In genomic region chr1:198598796-198599321, GRCh38 we compare ENCODE assay signal across 8 cellular contexts. TPM values are rescaled to one million over a fixed set of nuclear protein-coding genes. Genes with fewer than 3 reads are reported as not detected.
DNase-seq lines count a peak whose midpoint lies in the region; ATAC-seq, FAIRE-seq and TF ChIP-seq lines count a peak whose summit lies in the region.

No MANE protein-coding gene starts in this region.

- RAD21 ChIA-PET in GM12878 (lab: Charles Lee; ENCODE audit: unreplicated experiment) = interaction anchor here (0.6 to 7.6 kb wide), 31 partner anchors 10 to 575 kb away, joined by 3 to 150 read pairs (median 5); partner anchors contain the start of gene PTPRC

- DNase-seq in GM12892 (ENCODE audit: insufficient read length) = no peak
- DNase-seq in HK-2 (ENCODE audit: unreplicated experiment) = peak; percentile 68
- peak; percentile 89 for DNase-seq in GM12878 (ENCODE audit: low read depth, low spot score)
- no peak for DNase-seq in AG08396 (ENCODE audit: low spot score)
- DNase-seq in SHP77 treated with DMSO at 0.1 percent for 48 hours (lab: John Stamatoyannopoulos, UW) = no peak
- DNase-seq in NCI-H1436 treated with DMSO at 0.1 percent for 48 hours (lab: John Stamatoyannopoulos, UW) = no peak
- no peak for DNase-seq in omental fat pad (ENCODE audit: low spot score)

- peaks cover 11% of the 10 kb centered on the region for H3K9me3 ChIP-seq in GM12878 (replicated peaks; ENCODE audit: control insufficient read depth, insufficient read depth, low read length)

- peak; percentile 84 for FAIRE-seq in GM12892 (lab: Jason Lieb, UNC)
- FAIRE-seq in GM12878 (lab: Jason Lieb, UNC) = peak; percentile 71

- under 1% methylated on average over 6 of the region's 6 CpGs for WGBS in GM12878 (ENCODE audit: insufficient coverage, insufficient replicate concordance, low lambda C conversion rate, missing lambda C conversion rate)

- H2AFZ ChIP-seq in GM12878 (ENCODE audit: control insufficient read depth, low read depth, low read length) = peak overlapping the region; percentile 61

- peak; percentile 63 to 84; a peak in 3 of 4 replicates for TF ChIP-seq EP300 in GM12878 (IDR thresholded peaks at IDR 0.05; ENCODE audit: borderline replicate concordance in 1 of 2, control insufficient read depth in 1 of 2, low read depth in 2 of 2, low read length in 2 of 2)

- TF ChIP-seq CTCF in GM12878 (IDR thresholded peaks at IDR 0.05 in 2 of 3, conservative IDR thresholded peaks at IDR 0.05 in 1 of 3; ENCODE audit: control insufficient read depth in 2 of 3, extremely low read depth in 1 of 3, insufficient read depth in 1 of 3, low read depth in 3 of 3, low read length in 3 of 3) (no peak), omental fat pad (IDR thresholded peaks at IDR 0.05) (no peak)

- intact Hi-C loops in GM12878 (cut with micrococcal nuclease; ENCODE audit: unreplicated experiment) = loop anchor here (1.0 to 5.0 kb wide), 6 partner anchors 22 to 436 kb away; no protein-coding TSS in a partner anchor

- H3K27ac ChIP-seq in GM12878 (ENCODE audit: control insufficient read depth, insufficient read depth) = peak overlapping the region; percentile 81

- SMC1A ChIA-PET in GM12878 (lab: Charles Lee; ENCODE audit: uncharacterized antibody, unreplicated experiment) = interaction anchor here (0.6 to 7.8 kb wide), 32 partner anchors 10 to 1961 kb away, joined by 3 to 90 read pairs (median 6); partner anchors contain the start of gene PTPRC

- CTCF ChIA-PET in GM12878 (lab: Yijun Ruan, JAX) = interaction anchor here (1.0 to 4.4 kb wide), 9 partner anchors 20 to 127 kb away, joined by 3 to 43 read pairs (median 3); no protein-coding TSS in a partner anchor

- peak overlapping the region; percentile 24; the same call in 1 of the 2 replicates for H3K4me3 ChIP-seq in GM12878

- POLR2A ChIA-PET in GM12878 (lab: Charles Lee) = interaction anchor here (0.9 to 3.0 kb wide), 13 partner anchors 7 to 438 kb away, joined by 3 to 36 read pairs (median 5); no protein-coding TSS in a partner anchor

- no peaks in the 10 kb centered on the region for H3K27me3 ChIP-seq in GM12878 (replicated peaks in 1 of 2; ENCODE audit: control insufficient read depth in 2 of 2, insufficient read depth in 2 of 2, low read length in 1 of 2)

- H3K4me2 ChIP-seq in GM12878 (ENCODE audit: control insufficient read depth, insufficient read depth) = peak overlapping the region; percentile 82

- peaks cover 27% of the 10 kb centered on the region for H3K4me1 ChIP-seq in GM12878 (ENCODE audit: control insufficient read depth, insufficient read depth, low read length)

- no TSS peak for BruUV-seq in GM12878 (replicated peaks; lab: Mats Ljungman, UMichigan)

- no peaks in the 10 kb centered on the region for H3K36me3 ChIP-seq in GM12878 (ENCODE audit: control insufficient read depth in 2 of 2, insufficient read depth in 2 of 2, low read length in 1 of 2)

- H3K79me2 ChIP-seq in GM12878 (ENCODE audit: control insufficient read depth, insufficient read depth, low read length) = no peaks in the 10 kb centered on the region; the same call in 1 of the 2 replicates

- TF ChIP-seq POLR2A in GM12892 (IDR thresholded peaks at IDR 0.05; ENCODE audit: low read depth, low read length) (peak; percentile 60), GM12878 (IDR thresholded peaks at IDR 0.05; ENCODE audit: low read depth, low read length) (no peak; the same call in 1 of the 2 replicates)

- H4K20me1 ChIP-seq in GM12878 (ENCODE audit: control insufficient read depth, insufficient read depth) = no peaks in the 10 kb centered on the region

- in situ Hi-C loops in GM12878 (cut with MboI) = no loop called here

- ATAC-seq in GM21515 (IDR thresholded peaks at IDR 0.05; ENCODE audit: unreplicated experiment) = peak; percentile 75
- ATAC-seq in GM12878 = peak; percentile 88
- no peak for ATAC-seq in omental fat pad (ENCODE audit: low FRiP score)

- TF ChIP-seq RAD21 in GM12878 (IDR thresholded peaks at IDR 0.05; ENCODE audit: insufficient read depth, low read depth, low read length) = no peak

- peak overlapping the region; percentile 64 for H3K9ac ChIP-seq in GM12878 (ENCODE audit: control insufficient read depth, insufficient read depth, low read length)

TF ChIP-seq in GM12878, 131 proteins besides CTCF, POLR2A, EP300 and RAD21 (continues in another document):
- TF ChIP-seq RBBP5 (conservative IDR thresholded peaks at IDR 0.05) (no peak), HCFC1 (IDR thresholded peaks at IDR 0.05; ENCODE audit: low read length) (no peak), IRF5 (IDR thresholded peaks at IDR 0.05; ENCODE audit: borderline replicate concordance) (no peak), KDM1A (IDR thresholded peaks at IDR 0.05; ENCODE audit: borderline replicate concordance) (no peak), FOXK2 (IDR thresholded peaks at IDR 0.05) (no peak), YY1 (IDR thresholded peaks at IDR 0.05; ENCODE audit: low read depth, low read length) (peak; percentile 47; the same call in 1 of the 2 replicates), IRF3 (IDR thresholded peaks at IDR 0.05) (no peak), GABPA (IDR thresholded peaks at IDR 0.05; ENCODE audit: low read depth) (0 out of 2 replicates have a peak, but pooled peaks have one; percentile 2), KLF5 (IDR thresholded peaks at IDR 0.05; ENCODE audit: partially characterized antibody) (no peak)

RNA-seq across cellular contexts. Expression of gene PTPRC, which starts 40.0 kb away (rescaled TPM):
- 102 TPM for polyA plus RNA-seq in GM12892 (2012; ENCODE audit: missing spikeins)
- total RNA-seq in GM12878 (2013; cell fraction: nucleolus; rRNA removed) = 586 and 675 TPM in 2 replicates
- total RNA-seq in GM12878 (2014; rRNA removed) = 117 and 136 TPM in 2 replicates
- 167 and 171 TPM in 2 replicates for total RNA-seq in GM12878 (2014; rRNA removed; fragmentation: Illumina TruSeq; extraction: Trizol)
- 154 and 157 TPM in 2 replicates for total RNA-seq in GM12878 (2021)
- polyA plus RNA-seq in GM12878 (2011; ENCODE audit: low read depth) = 57.1 TPM
- polyA plus RNA-seq in GM12878 (2011; rRNA removed) = 171 and 221 TPM in 2 replicates
- 125 and 161 TPM in 2 replicates for polyA plus RNA-seq in GM12878 (2011; cell fraction: cytosol; rRNA removed)
- polyA plus RNA-seq in GM12878 (2011; cell fraction: nucleus; rRNA removed) = 106 and 128 TPM in 2 replicates
- 67.1 and 78.4 TPM in 2 replicates for polyA plus RNA-seq in GM12878 (2012)
- polyA plus RNA-seq in GM12878 (2014; fragmentation: Illumina TruSeq; extraction: Trizol) = 156 and 163 TPM in 2 replicates
- polyA plus RNA-seq in GM12878 (2014; fragmentation: Nextera tagmentation; extraction: Ambion mirVana) = 10 to 100 TPM; 72.9 to 73.6 TPM
- 75.1 and 80.9 TPM in 2 replicates for polyA plus RNA-seq in GM12878 (2014; rRNA removed)
- 100 to 1,000 TPM; 117 to 119 TPM for polyA plus RNA-seq in GM12878 (2016; fragmentation: Nextera tagmentation; extraction: Ambion mirVana)
- polyA minus RNA-seq in GM12878 (2011; rRNA and poly(A)+ RNA removed) = 240 and 280 TPM in 2 replicates
- polyA minus RNA-seq in GM12878 (2011; cell fraction: cytosol; rRNA and poly(A)+ RNA removed) = 70.3 and 72.0 TPM in 2 replicates
- 150 and 243 TPM in 2 replicates for polyA minus RNA-seq in GM12878 (2011; cell fraction: nucleus; rRNA and poly(A)+ RNA removed)
- total RNA-seq in omental fat pad = 100 to 1,000 TPM in 1 of 4 donors, 10 to 100 TPM in 3; 36.5 to 127 (median 67.1) TPM

RNA-seq across cellular contexts. Expression of gene ATP6V1G3, which starts 58.4 kb away (rescaled TPM):
- not detected for polyA plus RNA-seq in GM12892 (2012; ENCODE audit: missing spikeins)
- not detected in 2 replicates for total RNA-seq in GM12878 (2013; cell fraction: nucleolus; rRNA removed)
- not detected in 2 replicates for total RNA-seq in GM12878 (2014; rRNA removed)
- total RNA-seq in GM12878 (2014; rRNA removed; fragmentation: Illumina TruSeq; extraction: Trizol) = not detected in 2 replicates
- not detected in 2 replicates for total RNA-seq in GM12878 (2021)
- polyA plus RNA-seq in GM12878 (2011; ENCODE audit: low read depth) = not detected
- not detected in 2 replicates for polyA plus RNA-seq in GM12878 (2011; rRNA removed)
- polyA plus RNA-seq in GM12878 (2011; cell fraction: cytosol; rRNA removed) = not detected in 2 replicates
- polyA plus RNA-seq in GM12878 (2011; cell fraction: nucleus; rRNA removed) = not detected in 2 replicates
- polyA plus RNA-seq in GM12878 (2012) = not detected in 2 replicates
- polyA plus RNA-seq in GM12878 (2014; fragmentation: Illumina TruSeq; extraction: Trizol) = not detected in 2 replicates
- under 1 TPM in 1 of 2 experiments, not detected in 1; 0.22 TPM for polyA plus RNA-seq in GM12878 (2014; fragmentation: Nextera tagmentation; extraction: Ambion mirVana)
- polyA plus RNA-seq in GM12878 (2014; rRNA removed) = not detected in 2 replicates
- polyA plus RNA-seq in GM12878 (2016; fragmentation: Nextera tagmentation; extraction: Ambion mirVana) = not detected
- not detected in 2 replicates for polyA minus RNA-seq in GM12878 (2011; rRNA and poly(A)+ RNA removed)
- not detected in 2 replicates for polyA minus RNA-seq in GM12878 (2011; cell fraction: cytosol; rRNA and poly(A)+ RNA removed)
- polyA minus RNA-seq in GM12878 (2011; cell fraction: nucleus; rRNA and poly(A)+ RNA removed) = not detected in 2 replicates
- not detected for total RNA-seq in omental fat pad

Comparison
In these comparisons a context has a peak if more than half of its experiments do, and no peak if none do; other contexts are left out.
1. DNase-seq: peak in HK-2 (single experiment) and GM12878 (single experiment); none in GM12892 (single experiment), AG08396 (single experiment), SHP77 treated with DMSO at 0.1 percent for 48 hours (single experiment), NCI-H1436 treated with DMSO at 0.1 percent for 48 hours (single experiment) and omental fat pad (single experiment).